In the genomic region with DNA sequence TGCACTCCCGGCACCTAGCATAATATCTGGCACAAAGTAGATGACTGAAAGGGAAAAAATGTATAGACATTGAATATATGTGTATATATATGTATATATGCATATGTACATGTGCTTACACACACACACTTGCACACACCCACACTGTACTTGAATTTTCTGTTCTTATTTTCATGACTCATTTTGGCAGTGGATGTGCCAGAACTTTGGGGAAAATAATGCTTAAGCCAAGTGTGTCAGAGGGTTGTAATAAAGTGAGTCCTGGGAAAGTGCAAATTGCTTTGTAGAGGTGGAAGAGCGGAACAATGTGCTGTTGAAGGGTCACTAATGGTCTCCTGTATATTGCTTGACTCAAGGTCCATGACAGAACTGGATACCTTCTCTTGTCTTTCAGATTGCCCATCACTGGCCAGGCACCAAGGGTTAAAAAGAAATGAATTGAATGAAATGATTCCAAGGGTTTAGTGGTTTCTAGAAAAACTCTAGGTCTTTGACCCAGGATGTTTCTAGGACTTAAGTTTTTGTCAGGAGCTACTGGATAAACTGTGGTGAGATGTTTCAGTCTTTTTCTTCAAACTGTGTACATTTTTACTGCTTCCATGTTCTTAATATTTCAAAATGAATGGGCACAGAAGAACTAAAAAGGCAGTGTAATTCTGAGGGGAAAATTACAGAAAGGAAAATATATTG, we compare ENCODE assay signal across 28 cellular contexts.
"Had no signal": no experiment of that assay in that cellular context is flagged by ENCODE, and none has a peak within 500 bp of the region (broad histone marks: within the 10 kb centered on the region; RNA-seq: fewer than 3 reads in every experiment).

No MANE protein-coding gene starts in this region.

- H3K27ac Mint-ChIP-seq: mesothelial cell of epicardium; naive B cell; neural progenitor cell; stimulated activated naive B cell treated with anti-CD40 and anti-IgM and Interleukin-4, amounts not matched to agents 10 μg/mL and 1 μg/mL and 100 μg/mL, for 72 hours; stimulated activated naive CD8-positive, alpha-beta T cell treated with anti-CD3 and anti-CD28 coated beads, Interleukin-15, Interleukin-2, amounts not matched to agents 100 ng/mL and 50 ng/mL, for 24 hours had no signal

- H2AFZ ChIP-seq: neural progenitor cell had no signal

- H3K4me1 ChIP-seq: gastrocnemius medialis, left lung, neural progenitor cell, psoas muscle, sigmoid colon, suprapubic skin, transverse colon, upper lobe of right lung, vagina had no signal

- H3K4me2 ChIP-seq: neural progenitor cell had no signal

- H3K4me3 Mint-ChIP-seq: mesothelial cell of epicardium; naive B cell; nephron; neural progenitor cell; stimulated activated naive B cell treated with anti-CD40 and anti-IgM and Interleukin-4, amounts not matched to agents 10 μg/mL and 1 μg/mL and 100 μg/mL, for 72 hours; stimulated activated naive CD8-positive, alpha-beta T cell treated with anti-CD3 and anti-CD28 coated beads, Interleukin-15, Interleukin-2, amounts not matched to agents 100 ng/mL and 50 ng/mL, for 24 hours had no signal

- H3K4me1 Mint-ChIP-seq: mesothelial cell of epicardium; naive B cell; neural progenitor cell; stimulated activated naive B cell treated with anti-CD40 and anti-IgM and Interleukin-4, amounts not matched to agents 10 μg/mL and 1 μg/mL and 100 μg/mL, for 72 hours had no signal

- H3K27me3 ChIP-seq: gastrocnemius medialis, left lung, neural progenitor cell, ovary, sigmoid colon, suprapubic skin, transverse colon, upper lobe of right lung, vagina had no signal

- H3K9me3 ChIP-seq: gastrocnemius medialis, left lung, mucosa of descending colon, ovary, psoas muscle, sigmoid colon, suprapubic skin, transverse colon, upper lobe of right lung, vagina had no signal

- H3K4me3 ChIP-seq: dorsolateral prefrontal cortex, gastrocnemius medialis, left lung, mucosa of descending colon, neural progenitor cell, ovary, psoas muscle, sigmoid colon, skin epidermis, suprapubic skin, transverse colon, upper lobe of right lung, vagina had no signal

- H3K27ac ChIP-seq: dorsolateral prefrontal cortex, gastrocnemius medialis, left lung, neural progenitor cell, ovary, psoas muscle, sigmoid colon, skin epidermis, suprapubic skin, transverse colon, upper lobe of right lung, vagina had no signal

- H3K9ac ChIP-seq: neural progenitor cell had no signal

- H3K36me3 ChIP-seq: gastrocnemius medialis, left lung, neural progenitor cell, ovary, sigmoid colon, suprapubic skin, transverse colon, upper lobe of right lung, vagina had no signal

- DNase-seq: cerebellar nuclear complex; dorsolateral prefrontal cortex; effector CD4-positive, alpha-beta T cell; gastrocnemius medialis; head of caudate nucleus; kidney; left lung; mesenchymal stem cell; mucosa of descending colon; naive B cell; nucleus accumbens; ovary; posterior cingulate gyrus; psoas muscle; right cardiac atrium; sigmoid colon; stimulated activated CD4-positive, alpha-beta T cell treated with anti-CD3 and anti-CD28 coated beads, Interleukin-15, amount 100 ng/mL, for 24 hours; stimulated activated CD4-positive, alpha-beta T cell treated with anti-CD3 and anti-CD28 coated beads, Interleukin-2, amount 100 ng/mL, for 48 hours; stimulated activated naive B cell treated with anti-CD40 and anti-IgM and Interleukin-4, amounts not matched to agents 10 μg/mL and 1 μg/mL and 100 μg/mL, for 72 hours; transverse colon; upper lobe of right lung had no signal

- H3K36me3 Mint-ChIP-seq: mesothelial cell of epicardium; naive B cell; neural progenitor cell; stimulated activated naive B cell treated with anti-CD40 and anti-IgM and Interleukin-4, amounts not matched to agents 10 μg/mL and 1 μg/mL and 100 μg/mL, for 72 hours had no signal

- H3K9me3 Mint-ChIP-seq: mesothelial cell of epicardium; nephron; neural progenitor cell; stimulated activated naive B cell treated with anti-CD40 and anti-IgM and Interleukin-4, amounts not matched to agents 10 μg/mL and 1 μg/mL and 100 μg/mL, for 72 hours; stimulated activated naive CD8-positive, alpha-beta T cell treated with anti-CD3 and anti-CD28 coated beads, Interleukin-15, Interleukin-2, amounts not matched to agents 100 ng/mL and 50 ng/mL, for 24 hours had no signal

- ATAC-seq: gastrocnemius medialis; left lung; mucosa of descending colon; psoas muscle; right cardiac atrium; stimulated activated naive B cell treated with anti-CD40 and anti-IgM and Interleukin-4, amounts not matched to agents 10 μg/mL and 1 μg/mL and 100 μg/mL, for 72 hours; upper lobe of right lung had no signal
